Comparison of ENCODE assay signal across 1 cellular context in the genomic region with DNA sequence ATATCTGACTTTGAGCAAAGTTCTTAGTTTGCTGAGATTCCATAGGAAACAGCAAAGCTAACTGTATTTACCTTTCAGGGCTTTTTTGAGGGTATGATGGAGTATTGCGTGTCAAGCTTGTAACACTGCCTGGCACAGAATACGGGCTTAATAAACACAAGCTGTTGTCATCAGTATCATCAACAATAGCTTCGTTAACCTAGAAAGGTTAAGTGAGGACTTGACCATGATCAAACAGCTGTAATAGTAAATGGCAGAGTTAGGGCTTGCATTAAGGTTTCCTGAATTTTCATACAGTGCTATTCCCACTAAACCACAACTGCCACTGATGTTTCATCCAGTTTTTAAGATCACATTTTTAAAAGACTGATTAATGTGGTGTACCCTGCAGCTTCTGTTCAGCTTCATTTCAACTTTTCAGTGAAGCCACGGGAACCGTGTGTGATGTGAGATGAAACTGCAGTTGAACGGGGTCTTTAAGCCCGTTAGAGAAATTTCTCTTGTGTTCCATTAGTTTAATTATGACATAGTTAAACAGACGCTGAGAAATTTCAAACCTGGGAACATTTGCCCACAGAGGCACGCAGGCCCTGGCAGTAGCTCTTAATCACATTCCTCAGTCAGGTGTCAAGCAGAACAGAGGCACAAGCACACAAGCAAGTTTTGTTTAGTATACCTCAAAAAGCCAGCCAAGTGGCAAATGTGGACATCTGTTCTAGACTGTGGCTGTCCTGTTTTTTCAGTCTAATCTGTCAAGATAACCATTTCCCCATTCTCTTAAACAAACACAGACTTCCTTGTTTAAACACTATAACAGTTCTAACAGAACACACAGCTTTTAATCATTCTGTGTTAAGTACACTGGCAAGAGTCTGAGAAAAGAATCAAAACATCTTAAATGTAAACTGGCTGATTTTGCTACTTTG.
TF ChIP-seq lines count a peak whose summit lies in the region.

No MANE protein-coding gene starts in this region.

TF ChIP-seq in endothelial cell of umbilical vein, 7 proteins besides CTCF, POLR2A, EP300 and RAD21 (continued from another document):
- TF ChIP-seq FOS (IDR thresholded peaks at IDR 0.05; ENCODE audit: borderline replicate concordance, insufficient read depth, low read length) (peak; percentile 34), EZH2 (IDR thresholded peaks at IDR 0.05; ENCODE audit: borderline replicate concordance, low read depth, low read length, severe bottlenecking) (no peak), POLR2AphosphoS5 (IDR thresholded peaks at IDR 0.05; ENCODE audit: insufficient read depth, low read depth, low read length) (peak; percentile 88)
- TF ChIP-seq, protein P1, sequence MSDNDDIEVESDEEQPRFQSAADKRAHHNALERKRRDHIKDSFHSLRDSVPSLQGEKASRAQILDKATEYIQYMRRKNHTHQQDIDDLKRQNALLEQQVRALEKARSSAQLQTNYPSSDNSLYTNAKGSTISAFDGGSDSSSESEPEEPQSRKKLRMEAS (IDR thresholded peaks at IDR 0.05; ENCODE audit: insufficient read depth, insufficient read length): peak; percentile 25
